Comparison of ENCODE assay signal across 18 cellular contexts in genomic region chr6:115137910-115138309, GRCh38.
"Had no signal": no experiment of that assay in that cellular context is flagged by ENCODE, and none has a peak within 500 bp of the region (broad histone marks: within the 10 kb centered on the region; RNA-seq: fewer than 3 reads in every experiment).

No MANE protein-coding gene starts in this region.

- H3K4me3 Mint-ChIP-seq: activated B cell treated with CpG ODN at 0.5 μM for 24 hours; activated CD4-positive, alpha-beta memory T cell treated with anti-CD3 and anti-CD28 coated beads for 36 hours; activated T-helper 1 cell treated with anti-CD3 and anti-CD28 coated beads, Interleukin-12 subunit alpha, Interleukin-12 subunit beta, Interleukin-2, Interleukin-4 antibody, amounts not matched to agents 30 ng/mL and 10 ng/mL and 1 ng/mL, durations not matched to agents 14 hours and 24 hours and 36 hours; neural crest cell had no signal

- H3K27me3 Mint-ChIP-seq: activated B cell treated with CpG ODN at 0.5 μM for 24 hours; activated CD4-positive, alpha-beta memory T cell treated with anti-CD3 and anti-CD28 coated beads for 36 hours had no signal

- H3K36me3 Mint-ChIP-seq: activated CD4-positive, alpha-beta memory T cell treated with anti-CD3 and anti-CD28 coated beads for 36 hours had no signal

- ATAC-seq: activated naive CD4-positive, alpha-beta T cell treated with anti-CD3 and anti-CD28 coated beads, Interleukin-2, amount 50 U/mL, for 72 hours; heart right ventricle; left ventricle myocardium superior; right cardiac atrium; upper lobe of right lung had no signal

- H3K4me1 Mint-ChIP-seq: activated B cell treated with CpG ODN at 0.5 μM for 24 hours, neural crest cell had no signal

- H3K9me3 Mint-ChIP-seq: activated B cell treated with CpG ODN at 0.5 μM for 24 hours, neural crest cell had no signal

- H3K27ac Mint-ChIP-seq: activated B cell treated with CpG ODN at 0.5 μM for 24 hours; activated CD4-positive, alpha-beta memory T cell treated with anti-CD3 and anti-CD28 coated beads for 36 hours; activated naive CD4-positive, alpha-beta T cell treated with anti-CD3 and anti-CD28 coated beads, Interleukin-2, amount 50 U/mL, for 72 hours; activated T-helper 1 cell treated with anti-CD3 and anti-CD28 coated beads, Interleukin-12 subunit alpha, Interleukin-12 subunit beta, Interleukin-2, Interleukin-4 antibody, amounts not matched to agents 30 ng/mL and 10 ng/mL and 1 ng/mL, durations not matched to agents 14 hours and 24 hours and 36 hours had no signal

- DNase-seq: activated B cell treated with CpG ODN at 0.5 μM for 24 hours; activated CD4-positive, alpha-beta memory T cell treated with anti-CD3 and anti-CD28 coated beads for 36 hours; activated CD4-positive, alpha-beta T cell treated with anti-CD3 and anti-CD28 coated beads for 4 hours; activated gamma-delta T cell treated with Interleukin-2 at 50 U/mL for 16 hours; activated T-cell treated with anti-CD3 and anti-CD28 coated beads for 4 hours; adrenal gland; effector memory CD4-positive, alpha-beta T cell; esophagus squamous epithelium; heart right ventricle; left ventricle myocardium superior; right cardiac atrium; stimulated activated CD4-positive, alpha-beta T cell treated with anti-CD3 and anti-CD28 coated beads, Interleukin-15, amount 100 ng/mL, for 24 hours; stimulated activated CD4-positive, alpha-beta T cell treated with anti-CD3 and anti-CD28 coated beads, Interleukin-2, amount 100 ng/mL, for 48 hours; T-helper 2 cell; upper lobe of right lung had no signal
